10 cellular contexts compared by ENCODE assay signal in the genomic region with DNA sequence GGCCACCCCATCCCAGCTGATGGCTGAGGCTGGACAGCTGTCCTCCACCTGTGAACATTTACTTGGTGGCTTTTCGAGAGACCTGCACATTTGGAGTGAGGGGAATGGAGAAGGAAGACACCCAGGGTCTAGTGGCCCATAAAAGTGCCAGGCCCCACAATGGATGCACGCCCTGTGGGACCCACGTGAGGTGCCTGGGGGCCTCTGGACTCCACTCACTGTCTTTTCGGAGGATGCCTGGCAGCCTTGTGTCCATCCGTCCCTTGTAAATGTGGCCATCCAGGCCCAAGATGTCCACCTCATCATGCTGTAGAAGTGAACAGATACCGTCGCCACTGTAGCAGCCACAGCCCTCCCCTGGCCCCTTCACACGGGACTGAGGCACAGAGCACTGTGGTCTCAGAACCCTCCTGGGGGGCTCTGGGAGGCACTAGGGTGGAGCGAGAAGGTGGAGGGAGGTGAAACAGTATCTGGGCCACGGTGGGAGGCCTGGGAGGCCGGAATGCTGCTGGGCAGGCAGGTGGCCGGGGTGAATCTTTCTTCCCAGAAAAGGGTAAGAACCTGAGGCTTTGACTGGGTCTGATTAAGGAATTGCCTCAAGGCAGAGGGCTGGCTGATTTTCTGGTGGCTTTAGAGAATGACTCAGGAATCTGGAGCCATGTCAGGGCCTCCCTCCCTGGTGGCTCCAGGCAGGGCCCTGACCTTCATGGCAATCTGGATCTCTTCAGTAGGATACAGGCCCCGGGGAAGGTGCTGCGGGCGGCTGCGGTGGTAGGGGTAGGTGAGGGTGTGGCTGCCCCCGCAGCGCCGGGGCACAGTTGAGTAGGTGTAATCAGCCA.
DNase-seq lines count a peak whose midpoint lies in the region; ATAC-seq lines count a peak whose summit lies in the region.
"Had no signal": no experiment of that assay in that cellular context is flagged by ENCODE, and none has a peak within 500 bp of the region (broad histone marks: within the 10 kb centered on the region; RNA-seq: fewer than 3 reads in every experiment).

No MANE protein-coding gene starts in this region.

- H3K36me3 ChIP-seq in SK-N-MC (ENCODE audit: insufficient read depth, low read length), result no peaks in the 10 kb centered on the region
- H3K36me3 ChIP-seq: sigmoid colon had no signal

- no peaks in the 10 kb centered on the region for H3K27me3 Mint-ChIP-seq in stimulated activated naive CD8-positive, alpha-beta T cell treated with anti-CD3 and anti-CD28 coated beads, Interleukin-15, amount 100 ng/mL, for 72 hours

- peaks cover 75% of the 10 kb centered on the region for H3K4me1 Mint-ChIP-seq in stimulated activated naive CD8-positive, alpha-beta T cell treated with anti-CD3 and anti-CD28 coated beads, Interleukin-15, amount 100 ng/mL, for 72 hours

- H3K27ac Mint-ChIP-seq in stimulated activated naive CD8-positive, alpha-beta T cell treated with anti-CD3 and anti-CD28 coated beads, Interleukin-15, amount 100 ng/mL, for 72 hours, result peak overlapping the region in 1 of 2 donors; percentile 77

- peak overlapping the region; percentile 31; the same call in 1 of the 2 replicates for H3K27ac ChIP-seq in SK-N-MC
- H3K27ac ChIP-seq: sigmoid colon had no signal

- no peak overlapping the region for H3K9ac ChIP-seq in SK-N-MC (ENCODE audit: insufficient read length)

- no peak for ATAC-seq in stimulated activated naive CD8-positive, alpha-beta T cell treated with anti-CD3 and anti-CD28 coated beads, Interleukin-15, amount 100 ng/mL, for 72 hours
- no peak for ATAC-seq in stimulated activated naive CD8-positive, alpha-beta T cell treated with anti-CD3 and anti-CD28 coated beads, Interleukin-15, Interleukin-2, amounts not matched to agents 100 U/mL and 50 U/mL, for 24 hours
- ATAC-seq in GM18519 (IDR thresholded peaks at IDR 0.05; ENCODE audit: low FRiP score, unreplicated experiment), result no peak
- ATAC-seq in GM19397 (IDR thresholded peaks at IDR 0.05; ENCODE audit: unreplicated experiment), result no peak

- no peaks in the 10 kb centered on the region for H3K9me3 Mint-ChIP-seq in stimulated activated naive CD8-positive, alpha-beta T cell treated with anti-CD3 and anti-CD28 coated beads, Interleukin-15, amount 100 ng/mL, for 72 hours

- no peak overlapping the region for H3K4me3 ChIP-seq in SK-N-MC
- H3K4me3 ChIP-seq: sigmoid colon had no signal

- no peak for DNase-seq in stimulated activated naive CD8-positive, alpha-beta T cell treated with anti-CD3 and anti-CD28 coated beads, Interleukin-15, amount 100 ng/mL, for 72 hours
- no peak for DNase-seq in stimulated activated naive CD8-positive, alpha-beta T cell treated with anti-CD3 and anti-CD28 coated beads, Interleukin-15, Interleukin-2, amounts not matched to agents 100 U/mL and 50 U/mL, for 24 hours
- DNase-seq in SK-N-MC (ENCODE audit: low read depth, low spot score), result no peak
- peak; percentile 66 for DNase-seq in fibroblast of gingiva (ENCODE audit: low read depth)
- no peak for DNase-seq in DMS53 (lab: John Stamatoyannopoulos, UW)
- no peak for DNase-seq in HUDEP-2 (lab: John Stamatoyannopoulos, UW; ENCODE audit: unreplicated experiment in 76 of 76)
- DNase-seq: activated gamma-delta T cell treated with Interleukin-2 at 50 U/mL for 16 hours, sigmoid colon had no signal

- no peaks in the 10 kb centered on the region for H3K9me3 ChIP-seq in SK-N-MC (ENCODE audit: low read depth, low read length)
- H3K9me3 ChIP-seq: sigmoid colon had no signal

- H3K4me3 Mint-ChIP-seq in stimulated activated naive CD8-positive, alpha-beta T cell treated with anti-CD3 and anti-CD28 coated beads, Interleukin-15, amount 100 ng/mL, for 72 hours, result peak overlapping the region; percentile 16 to 39
